Comparison of ENCODE assay signal across 10 cellular contexts in the genomic region with DNA sequence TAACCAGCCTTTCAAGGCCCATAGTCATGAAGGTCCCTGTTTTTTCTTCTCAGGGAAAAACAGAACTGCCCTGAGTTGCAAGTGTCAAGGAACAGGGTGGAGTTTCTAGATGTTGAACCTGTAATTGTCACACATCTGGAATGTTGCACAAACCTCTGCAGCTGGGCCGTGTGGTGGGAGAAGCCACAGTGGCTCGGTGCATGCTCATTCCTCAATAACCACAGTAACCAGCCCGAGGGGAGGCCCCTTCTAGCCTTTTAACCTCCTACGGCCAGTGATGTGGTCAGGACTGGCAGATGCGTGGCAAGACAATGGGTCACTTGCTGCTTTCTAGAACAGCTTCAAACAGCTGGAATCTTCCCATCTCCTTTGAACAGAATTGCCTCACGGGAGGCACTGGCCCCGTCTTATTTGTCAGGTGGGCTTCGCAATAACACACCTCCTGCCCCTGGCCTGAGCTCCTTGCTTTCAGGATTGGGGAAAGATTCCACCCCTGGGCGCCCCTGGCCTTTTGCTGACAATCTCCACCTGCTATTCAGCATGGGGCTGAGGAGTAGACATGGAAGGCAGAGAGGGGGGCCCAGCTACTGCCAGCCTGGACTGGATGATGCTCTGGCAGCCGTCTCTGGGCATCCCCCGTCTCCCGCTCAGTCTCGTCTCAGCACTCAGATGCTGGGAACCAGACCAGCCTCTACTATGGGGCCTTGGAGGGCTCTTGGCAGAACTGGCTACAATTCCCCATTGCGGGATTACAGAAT.
DNase-seq lines count a peak whose midpoint lies in the region; ATAC-seq, FAIRE-seq and TF ChIP-seq lines count a peak whose summit lies in the region.
"Had no signal": no experiment of that assay in that cellular context is flagged by ENCODE, and none has a peak within 500 bp of the region (broad histone marks: within the 10 kb centered on the region; RNA-seq: fewer than 3 reads in every experiment).

No MANE protein-coding gene starts in this region.

- H3K4me3 ChIP-seq in foreskin fibroblast (ENCODE audit: low read depth in 1 of 2, low read length in 2 of 2), result no peak overlapping the region
- H3K4me3 ChIP-seq: heart right ventricle had no signal

- peak; percentile 44 for ATAC-seq in HG02610 (IDR thresholded peaks at IDR 0.05; ENCODE audit: unreplicated experiment)
- ATAC-seq in HG03175 (IDR thresholded peaks at IDR 0.05; ENCODE audit: unreplicated experiment), result no peak

- TF ChIP-seq CTCF in foreskin fibroblast (IDR thresholded peaks at IDR 0.05; ENCODE audit: low read depth, low read length), result no peak

- DNase-seq in ELF-1 (ENCODE audit: low read depth, low spot score) (peak; percentile 33), SW480 (ENCODE audit: low spot score) (peak; percentile 86), foreskin fibroblast (peak; percentile 53 to 74), NCI-H226 (no peak), GM19239 (ENCODE audit: insufficient read length, low spot score) (no peak), NCI-H146 (lab: John Stamatoyannopoulos, UW) (no peak)
- DNase-seq: heart right ventricle, nephron progenitor cell had no signal

- no peak for FAIRE-seq in GM19239 (lab: Jason Lieb, UNC)

Comparison
In these comparisons a context has a peak if more than half of its experiments do, and no peak if none do; other contexts are left out.
1. DNase-seq: peak in ELF-1 (single experiment), SW480 (single experiment) and foreskin fibroblast (2 of 2); none in NCI-H226 (single experiment), GM19239 (single experiment) and NCI-H146 (single experiment).